Comparison of ENCODE assay signal across 23 cellular contexts in the genomic region with DNA sequence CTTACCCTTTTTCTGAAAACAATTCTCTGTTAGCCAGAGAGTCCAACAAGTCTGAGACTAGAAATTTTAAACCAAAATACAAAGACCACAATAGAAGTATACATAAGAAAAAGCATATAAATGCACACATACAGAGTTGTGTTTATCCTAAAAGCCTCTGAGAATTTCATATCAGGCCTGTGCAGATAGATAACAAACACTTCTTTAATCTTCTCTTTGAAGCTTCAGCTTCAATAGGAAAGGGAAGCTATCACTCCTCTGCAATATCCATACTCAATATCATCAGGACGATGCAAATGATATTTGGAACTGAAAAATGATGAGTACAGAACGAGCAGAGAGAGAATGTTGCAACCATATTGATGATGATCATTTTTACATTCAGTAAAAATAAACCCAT.
"Had no signal": no experiment of that assay in that cellular context is flagged by ENCODE, and none has a peak within 500 bp of the region (broad histone marks: within the 10 kb centered on the region; RNA-seq: fewer than 3 reads in every experiment).

No MANE protein-coding gene starts in this region.

- H3K36me3 ChIP-seq: breast epithelium, MG63, WERI-Rb-1 had no signal

- H3K27ac Mint-ChIP-seq: activated CD4-positive, alpha-beta memory T cell treated with anti-CD3 and anti-CD28 coated beads, Interleukin-2, amount 10 ng/mL, durations not matched to agents 7 days and 5 days; activated CD4-positive, alpha-beta T cell treated with anti-CD3 and anti-CD28 coated beads for 36 hours; T-helper 1 cell treated with Interleukin-12 subunit alpha and Interleukin-12 subunit beta and Interleukin-4 antibody, amounts not matched to agents 30 μg/mL and 1 μg/mL, for 36 hours had no signal

- H3K27me3 Mint-ChIP-seq: activated CD4-positive, alpha-beta memory T cell treated with anti-CD3 and anti-CD28 coated beads, Interleukin-2, amount 10 ng/mL, durations not matched to agents 7 days and 5 days; activated CD4-positive, alpha-beta T cell treated with anti-CD3 and anti-CD28 coated beads for 36 hours had no signal

- ATAC-seq: activated CD4-positive, alpha-beta T cell treated with anti-CD3 and anti-CD28 coated beads for 36 hours; PC-3 had no signal

- H3K4me1 ChIP-seq: breast epithelium had no signal

- H3K4me3 ChIP-seq: breast epithelium, MG63 had no signal

- H3K4me3 Mint-ChIP-seq: activated CD4-positive, alpha-beta memory T cell treated with anti-CD3 and anti-CD28 coated beads, Interleukin-2, amount 10 ng/mL, durations not matched to agents 7 days and 5 days; activated CD4-positive, alpha-beta T cell treated with anti-CD3 and anti-CD28 coated beads for 36 hours; T-helper 1 cell treated with Interleukin-12 subunit alpha and Interleukin-12 subunit beta and Interleukin-4 antibody, amounts not matched to agents 30 μg/mL and 1 μg/mL, for 36 hours had no signal

- H3K9me3 ChIP-seq: breast epithelium, MG63 had no signal

- H3K9me3 Mint-ChIP-seq: activated CD4-positive, alpha-beta memory T cell treated with anti-CD3 and anti-CD28 coated beads, Interleukin-2, amount 10 ng/mL, durations not matched to agents 7 days and 5 days; T-helper 1 cell treated with Interleukin-12 subunit alpha and Interleukin-12 subunit beta and Interleukin-4 antibody, amounts not matched to agents 30 μg/mL and 1 μg/mL, for 36 hours had no signal

- DNase-seq: activated CD4-positive, alpha-beta memory T cell treated with anti-CD3 and anti-CD28 coated beads, Interleukin-2, amount 10 ng/mL, durations not matched to agents 7 days and 5 days; activated CD4-positive, alpha-beta T cell treated with anti-CD3 and anti-CD28 coated beads for 36 hours; activated CD4-positive, alpha-beta T cell treated with anti-CD3 and anti-CD28 coated beads, Interleukin-2, amount 50 U/mL, for 1 hour; activated CD8-positive, alpha-beta memory T cell treated with anti-CD3 and anti-CD28 coated beads, Interleukin-2, amount 50 U/mL, for 48 hours; activated effector memory CD4-positive, alpha-beta T cell treated with anti-CD3 and anti-CD28 coated beads, Interleukin-2, amount 50 U/mL, for 16 hours; activated naive CD4-positive, alpha-beta T cell treated with Interleukin-2 at 50 U/mL for 16 hours; activated T-cell treated with anti-CD3 and anti-CD28 coated beads, Interleukin-2, amount 50 U/mL, for 1 hour; aorta; MG63; MV-4-11; NCI-H1092 treated with DMSO at 0.1 percent for 48 hours; NCI-H1436; NCI-H1694 treated with DMSO at 0.1 percent for 48 hours; NCI-H2029 treated with DMSO at 0.1 percent for 48 hours; NCI-H345; NCI-H510A treated with DMSO at 0.1 percent for 48 hours; NCI-H69; PC-3; SHP77 treated with DMSO at 0.1 percent for 48 hours; T-helper 9 cell; WERI-Rb-1 had no signal

- H3K27ac ChIP-seq: breast epithelium, WERI-Rb-1 had no signal
